11 cellular contexts compared by ENCODE assay signal in genomic region chr17:75065562-75066151, GRCh38. TPM values are rescaled to one million over a fixed set of nuclear protein-coding genes. Genes with fewer than 3 reads are reported as not detected.
A peak's percentile ranks its signal among the peaks of the same experiment; 100 is the strongest.
DNase-seq lines count a peak whose midpoint lies in the region; ATAC-seq and TF ChIP-seq lines count a peak whose summit lies in the region.
"Had no signal": no experiment of that assay in that cellular context is flagged by ENCODE, and none has a peak within 500 bp of the region (broad histone marks: within the 10 kb centered on the region; RNA-seq: fewer than 3 reads in every experiment).

No MANE protein-coding gene starts in this region.

- H4K20me1 ChIP-seq in GM23248 (ENCODE audit: insufficient read depth): no peaks in the 10 kb centered on the region

- H2AFZ ChIP-seq in GM23248: no peak overlapping the region

- peaks cover 3% of the 10 kb centered on the region; the same call in 1 of the 2 replicates for H3F3A ChIP-seq in GM23248 (ENCODE audit: insufficient read depth)

- H3K79me2 ChIP-seq in GM23248 (ENCODE audit: insufficient read depth): no peaks in the 10 kb centered on the region

- H3K36me3 Mint-ChIP-seq in CD4-positive, alpha-beta memory T cell: peaks cover 33 to 38% of the 10 kb centered on the region in 2 donors
- peaks cover 45% of the 10 kb centered on the region for H3K36me3 Mint-ChIP-seq in activated T-helper 2 cell treated with anti-CD3 and anti-CD28 coated beads, Interferon-gamma antibody, Interleukin-2, Interleukin-4, amounts not matched to agents 10 μg/mL and 5 μg/mL and 100 μg/mL, durations not matched to agents 14 hours and 24 hours and 36 hours (ENCODE audit: low read depth)

- H3K4me1 Mint-ChIP-seq in CD4-positive, alpha-beta memory T cell: peaks cover 15 to 38% (median 23%) of the 10 kb centered on the region in 4 donors
- H3K4me1 Mint-ChIP-seq in activated T-helper 2 cell treated with anti-CD3 and anti-CD28 coated beads, Interferon-gamma antibody, Interleukin-2, Interleukin-4, amounts not matched to agents 10 μg/mL and 5 μg/mL and 100 μg/mL, durations not matched to agents 14 hours and 24 hours and 36 hours (ENCODE audit: low read depth): peaks cover 28% of the 10 kb centered on the region

- POLR2A ChIA-PET in CD4-positive, alpha-beta memory T cell (lab: Charles Lee; ENCODE audit: partially characterized antibody): interaction anchor here (1.5 kb wide), 1 partner anchor 18 kb away, joined by 4 read pairs; the partner anchor contains the start of gene KCTD2

- peaks cover 21% of the 10 kb centered on the region for H3K4me1 ChIP-seq in CD4-positive, alpha-beta memory T cell (ENCODE audit: insufficient read depth, low read length)
- H3K4me1 ChIP-seq in GM23248 (ENCODE audit: insufficient read depth) (peaks cover 7% of the 10 kb centered on the region; the same call in 1 of the 2 replicates), right lobe of liver (peaks cover 0 to 1% (median 0%) of the 10 kb centered on the region in 4 donors), tibial artery (no peaks in the 10 kb centered on the region)

- TF ChIP-seq CTCF in right lobe of liver (IDR thresholded peaks at IDR 0.05): no peak
- TF ChIP-seq CTCF in tibial artery (IDR thresholded peaks at IDR 0.05): no peak

- 70 to 71% methylated on average over 6 of the region's 6 CpGs for WGBS in GM23248 (ENCODE audit: low coverage in 1 of 2, low lambda C conversion rate in 2 of 2, missing lambda C conversion rate in 2 of 2), 2 experiments
- 39% methylated on average over 4 of the region's 6 CpGs for WGBS in right lobe of liver (ENCODE audit: insufficient coverage, low coverage, low lambda C conversion rate, missing lambda C conversion rate)

- H3K27me3 ChIP-seq in CD4-positive, alpha-beta memory T cell (ENCODE audit: insufficient read depth, low read length): no peaks in the 10 kb centered on the region
- H3K27me3 ChIP-seq in GM23248 (replicated peaks; ENCODE audit: insufficient read depth) (no peaks in the 10 kb centered on the region), right lobe of liver (no peaks in the 10 kb centered on the region), tibial artery (no peaks in the 10 kb centered on the region)
- H3K27me3 ChIP-seq: esophagus muscularis mucosa had no signal

- in situ Hi-C loops in GM23248 (cut with MboI): no loop called here

- peak overlapping the region in 6 of 7 donors; percentile 1 to 78 (median 54) for H3K27ac Mint-ChIP-seq in CD4-positive, alpha-beta memory T cell
- H3K27ac Mint-ChIP-seq in activated T-helper 2 cell treated with anti-CD3 and anti-CD28 coated beads, Interferon-gamma antibody, Interleukin-2, Interleukin-4, amounts not matched to agents 10 μg/mL and 5 μg/mL and 100 μg/mL, durations not matched to agents 14 hours and 24 hours and 36 hours: peak overlapping the region; percentile 85
- H3K27ac Mint-ChIP-seq: natural killer cell had no signal

- intact Hi-C loops in CD4-positive, alpha-beta memory T cell (cut with micrococcal nuclease): no loop called here
- intact Hi-C loops in activated T-helper 2 cell treated with anti-CD3 and anti-CD28 coated beads, Interferon-gamma antibody, Interleukin-2, Interleukin-4, amounts not matched to agents 10 μg/mL and 5 μg/mL and 100 μg/mL, durations not matched to agents 14 hours and 24 hours and 36 hours (cut with micrococcal nuclease): no loop called here
- intact Hi-C loops in right lobe of liver (cut with DNase I) (loop anchor here in 1 of 2 donors (10.0 kb wide), 1 partner anchor 49 kb away; no protein-coding TSS in a partner anchor), tibial artery (cut with DNase I; ENCODE audit: low total_unique reads) (no loop called here)

- H3K27ac ChIP-seq in CD4-positive, alpha-beta memory T cell (ENCODE audit: low read depth, low read length): no peak overlapping the region
- H3K27ac ChIP-seq in GM23248 (peak overlapping the region; percentile 56), right lobe of liver (peak overlapping the region in 1 of 3 donors; percentile 47), tibial artery (no peak overlapping the region), substantia nigra (ENCODE audit: low read depth, low read length, poor library complexity, severe bottlenecking) (no peak overlapping the region)
- H3K27ac ChIP-seq: esophagus muscularis mucosa had no signal

- H3K9me3 ChIP-seq in CD4-positive, alpha-beta memory T cell (ENCODE audit: control insufficient read depth in 1 of 2, low read length in 2 of 2): no peaks in the 10 kb centered on the region
- H3K9me3 ChIP-seq in GM23248 (ENCODE audit: low read depth): no peaks in the 10 kb centered on the region
- H3K9me3 ChIP-seq in right lobe of liver: no peaks in the 10 kb centered on the region
- no peaks in the 10 kb centered on the region for H3K9me3 ChIP-seq in tibial artery
- H3K9me3 ChIP-seq: esophagus muscularis mucosa had no signal

- DNase-seq in CD4-positive, alpha-beta memory T cell: no peak
- DNase-seq in GM23248: peak; percentile 63
- no peak for DNase-seq in activated T-helper 2 cell treated with anti-CD3 and anti-CD28 coated beads, Interferon-gamma antibody, Interleukin-2, Interleukin-4, amounts not matched to agents 10 μg/mL and 5 μg/mL and 100 μg/mL, durations not matched to agents 14 hours and 24 hours and 36 hours (ENCODE audit: low spot score)
- no peak for DNase-seq in right lobe of liver
- DNase-seq in tibial artery: no peak
- no peak for DNase-seq in NCI-H2081 (lab: John Stamatoyannopoulos, UW)
- DNase-seq in substantia nigra (lab: John Stamatoyannopoulos, UW): no peak
- DNase-seq: natural killer cell, NCI-H526 had no signal

- ATAC-seq in right lobe of liver (peak; percentile 37 to 56 (median 50)), HG02885 (IDR thresholded peaks at IDR 0.05; ENCODE audit: poor library complexity, unreplicated experiment) (no peak)
- ATAC-seq: natural killer cell had no signal

- peaks cover 21% of the 10 kb centered on the region for H3K36me3 ChIP-seq in CD4-positive, alpha-beta memory T cell (ENCODE audit: insufficient read depth, low read length)
- peaks cover 12% of the 10 kb centered on the region; the same call in 1 of the 2 replicates for H3K36me3 ChIP-seq in GM23248 (ENCODE audit: low read depth)
- H3K36me3 ChIP-seq in right lobe of liver: peaks cover 0 to 23% (median 12%) of the 10 kb centered on the region in 4 donors
- H3K36me3 ChIP-seq in tibial artery: peaks cover 19 to 53% (median 41%) of the 10 kb centered on the region in 3 donors

- no peak overlapping the region for H3K4me3 ChIP-seq in CD4-positive, alpha-beta memory T cell (ENCODE audit: low read length in 2 of 2)
- H3K4me3 ChIP-seq in GM23248 (no peak overlapping the region), right lobe of liver (no peak overlapping the region), tibial artery (no peak overlapping the region)
- H3K4me3 ChIP-seq: esophagus muscularis mucosa had no signal

- peak overlapping the region; percentile 45; the same call in 1 of the 2 replicates for H3K9ac ChIP-seq in GM23248

- no peaks in the 10 kb centered on the region for H3K9me3 Mint-ChIP-seq in CD4-positive, alpha-beta memory T cell
- no peaks in the 10 kb centered on the region for H3K9me3 Mint-ChIP-seq in activated T-helper 2 cell treated with anti-CD3 and anti-CD28 coated beads, Interferon-gamma antibody, Interleukin-2, Interleukin-4, amounts not matched to agents 10 μg/mL and 5 μg/mL and 100 μg/mL, durations not matched to agents 14 hours and 24 hours and 36 hours
- H3K9me3 Mint-ChIP-seq: natural killer cell had no signal

- H3K27me3 Mint-ChIP-seq in CD4-positive, alpha-beta memory T cell: no peaks in the 10 kb centered on the region
- no peaks in the 10 kb centered on the region for H3K27me3 Mint-ChIP-seq in activated T-helper 2 cell treated with anti-CD3 and anti-CD28 coated beads, Interferon-gamma antibody, Interleukin-2, Interleukin-4, amounts not matched to agents 10 μg/mL and 5 μg/mL and 100 μg/mL, durations not matched to agents 14 hours and 24 hours and 36 hours (ENCODE audit: low read depth)

- H3K4me2 ChIP-seq in GM23248 (ENCODE audit: unreplicated experiment): no peak overlapping the region

- H3K4me3 Mint-ChIP-seq in CD4-positive, alpha-beta memory T cell: peak overlapping the region in 1 of 8 donors; percentile 36
- no peak overlapping the region for H3K4me3 Mint-ChIP-seq in activated T-helper 2 cell treated with anti-CD3 and anti-CD28 coated beads, Interferon-gamma antibody, Interleukin-2, Interleukin-4, amounts not matched to agents 10 μg/mL and 5 μg/mL and 100 μg/mL, durations not matched to agents 14 hours and 24 hours and 36 hours (ENCODE audit: low read depth)
- H3K4me3 Mint-ChIP-seq: natural killer cell had no signal

- CTCF ChIA-PET in CD4-positive, alpha-beta memory T cell (lab: Charles Lee; ENCODE audit: partially characterized antibody): no interaction called here

- no peak for TF ChIP-seq POLR2A in right lobe of liver (IDR thresholded peaks at IDR 0.05)

- H3K9me2 ChIP-seq in GM23248 (ENCODE audit: insufficient read depth): no peaks in the 10 kb centered on the region

RNA-seq across cellular contexts. Expression of gene KCTD2, which starts 18.6 kb away (rescaled TPM):
- 10 to 100 TPM; 31.1 to 31.7 TPM for total RNA-seq in CD4-positive, alpha-beta memory T cell
- 10 to 100 TPM in 1 of 2 donors, 1 to 10 TPM in 1; 2.3 to 11.6 TPM for polyA plus RNA-seq in CD4-positive, alpha-beta memory T cell
- total RNA-seq in GM23248 (2014; rRNA removed; shearing (Covaris generic)): 19.9 and 25.5 TPM in 2 replicates
- polyA plus RNA-seq in GM23248 (2016; fragmentation: Nextera tagmentation; extraction: Ambion mirVana): 6.5 and 7.7 TPM in 2 replicates
- 18.0 and 20.7 TPM in 2 replicates for total RNA-seq in activated T-helper 2 cell treated with anti-CD3 and anti-CD28 coated beads, Interferon-gamma antibody, Interleukin-2, Interleukin-4, amounts not matched to agents 10 μg/mL and 5 μg/mL and 100 μg/mL, durations not matched to agents 14 hours and 24 hours and 36 hours
- total RNA-seq in right lobe of liver: 10 to 100 TPM in 1 of 6 experiments, 1 to 10 TPM in 5; 7.2 to 10.3 (median 8.1) TPM

RNA-seq across cellular contexts. Expression of gene ATP5PD, which starts 18.9 kb away (rescaled TPM):
- 100 to 1,000 TPM; 167 to 171 TPM for total RNA-seq in CD4-positive, alpha-beta memory T cell
- polyA plus RNA-seq in CD4-positive, alpha-beta memory T cell: 100 to 1,000 TPM; 428 to 552 TPM
- total RNA-seq in GM23248 (2014; rRNA removed; shearing (Covaris generic)): 215 and 287 TPM in 2 replicates
- 511 and 522 TPM in 2 replicates for polyA plus RNA-seq in GM23248 (2016; fragmentation: Nextera tagmentation; extraction: Ambion mirVana)
- 166 and 170 TPM in 2 replicates for total RNA-seq in activated T-helper 2 cell treated with anti-CD3 and anti-CD28 coated beads, Interferon-gamma antibody, Interleukin-2, Interleukin-4, amounts not matched to agents 10 μg/mL and 5 μg/mL and 100 μg/mL, durations not matched to agents 14 hours and 24 hours and 36 hours
- total RNA-seq in right lobe of liver: 100 to 1,000 TPM; 145 to 262 (median 179) TPM

RNA-seq across cellular contexts. Expression of gene SLC16A5, which starts 22.1 kb away (rescaled TPM):
- total RNA-seq in CD4-positive, alpha-beta memory T cell: 10 to 100 TPM; 12.5 to 13.9 TPM
- 1 to 10 TPM; 2.9 to 3.7 TPM for polyA plus RNA-seq in CD4-positive, alpha-beta memory T cell
- total RNA-seq in GM23248 (2014; rRNA removed; shearing (Covaris generic)): 10.6 and 11.1 TPM in 2 replicates
- polyA plus RNA-seq in GM23248 (2016; fragmentation: Nextera tagmentation; extraction: Ambion mirVana): 4.8 and 5.4 TPM in 2 replicates
- total RNA-seq in activated T-helper 2 cell treated with anti-CD3 and anti-CD28 coated beads, Interferon-gamma antibody, Interleukin-2, Interleukin-4, amounts not matched to agents 10 μg/mL and 5 μg/mL and 100 μg/mL, durations not matched to agents 14 hours and 24 hours and 36 hours: 11.6 and 11.8 TPM in 2 replicates
- total RNA-seq in right lobe of liver: 1 to 10 TPM; 1.2 to 3.7 (median 1.7) TPM

RNA-seq across cellular contexts. Expression of gene ARMC7, which starts 44.1 kb away (rescaled TPM):
- 10 to 100 TPM; 20.0 to 21.9 TPM for total RNA-seq in CD4-positive, alpha-beta memory T cell
- polyA plus RNA-seq in CD4-positive, alpha-beta memory T cell: 1 to 10 TPM; 1.3 to 3.5 TPM
- total RNA-seq in GM23248 (2014; rRNA removed; shearing (Covaris generic)): 1.3 and 3.8 TPM in 2 replicates
- polyA plus RNA-seq in GM23248 (2016; fragmentation: Nextera tagmentation; extraction: Ambion mirVana): 9.8 and 11.3 TPM in 2 replicates
- total RNA-seq in activated T-helper 2 cell treated with anti-CD3 and anti-CD28 coated beads, Interferon-gamma antibody, Interleukin-2, Interleukin-4, amounts not matched to agents 10 μg/mL and 5 μg/mL and 100 μg/mL, durations not matched to agents 14 hours and 24 hours and 36 hours: 9.9 and 10.1 TPM in 2 replicates
- 1 to 10 TPM; 4.7 to 6.3 (median 5.3) TPM for total RNA-seq in right lobe of liver

RNA-seq across cellular contexts. Expression of gene MRPL58, which starts 53.2 kb away (rescaled TPM):
- total RNA-seq in CD4-positive, alpha-beta memory T cell: 10 to 100 TPM; 22.6 to 26.7 TPM
- polyA plus RNA-seq in CD4-positive, alpha-beta memory T cell: 10 to 100 TPM; 56.5 to 62.2 TPM
- total RNA-seq in GM23248 (2014; rRNA removed; shearing (Covaris generic)): 35.6 and 52.4 TPM in 2 replicates
- polyA plus RNA-seq in GM23248 (2016; fragmentation: Nextera tagmentation; extraction: Ambion mirVana): 41.5 TPM in 2 replicates
- total RNA-seq in activated T-helper 2 cell treated with anti-CD3 and anti-CD28 coated beads, Interferon-gamma antibody, Interleukin-2, Interleukin-4, amounts not matched to agents 10 μg/mL and 5 μg/mL and 100 μg/mL, durations not matched to agents 14 hours and 24 hours and 36 hours: 65.4 and 68.1 TPM in 2 replicates
- 100 to 1,000 TPM in 1 of 6 experiments, 10 to 100 TPM in 5; 23.7 to 112 (median 28.1) TPM for total RNA-seq in right lobe of liver
